8 cellular contexts compared by ENCODE assay signal in genomic region chr3:184174278-184174645, GRCh38. TPM values are rescaled to one million over a fixed set of nuclear protein-coding genes. Genes with fewer than 3 reads are reported as not detected.
DNase-seq lines count a peak whose midpoint lies in the region; ATAC-seq, FAIRE-seq and TF ChIP-seq lines count a peak whose summit lies in the region.

No MANE protein-coding gene starts in this region.

- no peaks in the 10 kb centered on the region for H3K9me3 Mint-ChIP-seq in osteocyte (ENCODE audit: unreplicated experiment)

- RAD21 ChIA-PET in GM12878 (lab: Charles Lee; ENCODE audit: unreplicated experiment): interaction anchor here (0.9 to 1.2 kb wide), 2 partner anchors 19 to 29 kb away, joined by 3 to 5 read pairs; partner anchors contain the start of gene DVL3

- H4K20me1 ChIP-seq in DND-41 (ENCODE audit: insufficient read depth, low read length) (peaks cover 7% of the 10 kb centered on the region), GM12878 (ENCODE audit: control insufficient read depth, insufficient read depth) (no peaks in the 10 kb centered on the region)

- no peak for TF ChIP-seq POLR2A in GM12878 (IDR thresholded peaks at IDR 0.05; ENCODE audit: low read depth, low read length)
- no peak for TF ChIP-seq POLR2A in ovary (IDR thresholded peaks at IDR 0.05)

- H3K79me2 ChIP-seq in DND-41 (ENCODE audit: insufficient read depth, low read length) (peaks cover 45% of the 10 kb centered on the region), GM12878 (ENCODE audit: control insufficient read depth, insufficient read depth, low read length) (peaks cover 31% of the 10 kb centered on the region)

- SMC1A ChIA-PET in GM12878 (lab: Charles Lee; ENCODE audit: uncharacterized antibody, unreplicated experiment): interaction anchor here (1.0 to 1.3 kb wide), 3 partner anchors 11 to 22 kb away, joined by 3 to 5 read pairs (median 4); partner anchors contain the start of gene ABCF3

- DNase-seq in DND-41: no peak
- DNase-seq in GM12878 (ENCODE audit: low read depth, low spot score): no peak
- DNase-seq in osteocyte (ENCODE audit: extremely low spot score, unreplicated experiment): no peak
- DNase-seq in HuH-7.5 (ENCODE audit: low spot score): no peak
- no peak for DNase-seq in NCI-H2171 treated with DMSO at 0.1 percent for 48 hours (lab: John Stamatoyannopoulos, UW)
- no peak for DNase-seq in ovary
- DNase-seq in middle frontal gyrus (ENCODE audit: extremely low spot score, low spot score): no peak

- no peaks in the 10 kb centered on the region for H3K27me3 ChIP-seq in DND-41 (ENCODE audit: insufficient read depth, low read length, poor library complexity)
- no peaks in the 10 kb centered on the region for H3K27me3 ChIP-seq in GM12878 (replicated peaks in 1 of 2; ENCODE audit: control insufficient read depth in 2 of 2, insufficient read depth in 2 of 2, low read length in 1 of 2)
- no peaks in the 10 kb centered on the region for H3K27me3 ChIP-seq in ovary

- CTCF ChIA-PET in GM12878 (lab: Yijun Ruan, JAX): interaction anchor here (1.5 to 2.3 kb wide), 2 partner anchors 53 to 279 kb away, joined by 3 to 12 read pairs; no protein-coding TSS in a partner anchor

- TF ChIP-seq CTCF in DND-41 (IDR thresholded peaks at IDR 0.05; ENCODE audit: borderline replicate concordance, extremely low read depth, low read length, poor library complexity, severe bottlenecking) (no peak), GM12878 (IDR thresholded peaks at IDR 0.05 in 2 of 3, conservative IDR thresholded peaks at IDR 0.05 in 1 of 3; ENCODE audit: control insufficient read depth in 2 of 3, extremely low read depth in 1 of 3, insufficient read depth in 1 of 3, low read depth in 3 of 3, low read length in 3 of 3) (no peak), osteocyte (IDR thresholded peaks at IDR 0.05) (no peak), ovary (IDR thresholded peaks at IDR 0.05) (no peak)

- BruUV-seq in GM12878 (replicated peaks; lab: Mats Ljungman, UMichigan): no TSS peak

- H3K4me1 ChIP-seq in DND-41 (ENCODE audit: insufficient read depth, low read length) (peaks cover 34% of the 10 kb centered on the region), GM12878 (ENCODE audit: control insufficient read depth, insufficient read depth, low read length) (peaks cover 9% of the 10 kb centered on the region), ovary (ENCODE audit: insufficient read depth) (peaks cover 7% of the 10 kb centered on the region)

- H2AFZ ChIP-seq in DND-41 (ENCODE audit: low read depth, low read length): peak overlapping the region; percentile 57
- peak overlapping the region; percentile 31 for H2AFZ ChIP-seq in GM12878 (ENCODE audit: control insufficient read depth, low read depth, low read length)

- 39% methylated on average over 2 of the region's 4 CpGs for WGBS in GM12878 (ENCODE audit: insufficient coverage, insufficient replicate concordance, low lambda C conversion rate, missing lambda C conversion rate)
- WGBS in ovary, 3 donors: 13 to 16% (median 15%) methylated on average over 4 of the region's 4 CpGs

- no peak for FAIRE-seq in GM12878 (lab: Jason Lieb, UNC)

- no peak for TF ChIP-seq RAD21 in GM12878 (IDR thresholded peaks at IDR 0.05; ENCODE audit: insufficient read depth, low read depth, low read length)

- H3K9me3 ChIP-seq in DND-41 (ENCODE audit: insufficient read depth, low read length, severe bottlenecking) (no peaks in the 10 kb centered on the region), GM12878 (replicated peaks; ENCODE audit: control insufficient read depth, insufficient read depth, low read length) (no peaks in the 10 kb centered on the region), ovary (no peaks in the 10 kb centered on the region)

- peak overlapping the region; percentile 63 for H3K4me2 ChIP-seq in DND-41 (ENCODE audit: insufficient read depth, low read length)
- peak overlapping the region; percentile 7; the same call in 1 of the 2 replicates for H3K4me2 ChIP-seq in GM12878 (ENCODE audit: control insufficient read depth, insufficient read depth)

- no peaks in the 10 kb centered on the region for H3K27me3 Mint-ChIP-seq in osteocyte (ENCODE audit: unreplicated experiment)

- TF ChIP-seq EP300 in GM12878 (IDR thresholded peaks at IDR 0.05; ENCODE audit: borderline replicate concordance in 1 of 2, control insufficient read depth in 1 of 2, low read depth in 2 of 2, low read length in 2 of 2): no peak
- TF ChIP-seq EP300 in ovary (IDR thresholded peaks at IDR 0.05): no peak

- peak overlapping the region; percentile 97 for H3K4me3 Mint-ChIP-seq in osteocyte (ENCODE audit: unreplicated experiment)

- H3K36me3 Mint-ChIP-seq in osteocyte (ENCODE audit: unreplicated experiment): peaks cover 18% of the 10 kb centered on the region

- H3K9ac ChIP-seq in DND-41 (ENCODE audit: low read depth, low read length) (peak overlapping the region; percentile 34), GM12878 (ENCODE audit: control insufficient read depth, insufficient read depth, low read length) (0 out of 2 replicates have a peak overlapping the region, but pooled peaks have one; percentile 4)

- ATAC-seq in DND-41 (ENCODE audit: insufficient read depth, low read depth) (no peak), HG03442 (IDR thresholded peaks at IDR 0.05; ENCODE audit: unreplicated experiment) (peak; percentile 1), GM12878 (no peak)

- H3K4me1 Mint-ChIP-seq in osteocyte (ENCODE audit: unreplicated experiment): peaks cover 65% of the 10 kb centered on the region

- peak overlapping the region; percentile 78 for H3K27ac Mint-ChIP-seq in osteocyte (ENCODE audit: unreplicated experiment)

- H3K36me3 ChIP-seq in DND-41 (ENCODE audit: insufficient read depth, low read length): peaks cover 56% of the 10 kb centered on the region
- H3K36me3 ChIP-seq in GM12878 (ENCODE audit: control insufficient read depth in 2 of 2, insufficient read depth in 2 of 2, low read length in 1 of 2): peaks cover 4 to 8% of the 10 kb centered on the region in 2 experiments; a peak in 3 of 4 replicates
- no peaks in the 10 kb centered on the region for H3K36me3 ChIP-seq in ovary

- H3K4me3 ChIP-seq in DND-41 (ENCODE audit: low read depth in 1 of 2, low read length in 2 of 2): peak overlapping the region in 1 of 2 experiments; percentile 47; a peak in 2 of 4 replicates
- no peak overlapping the region for H3K4me3 ChIP-seq in GM12878
- no peak overlapping the region for H3K4me3 ChIP-seq in ovary

- H3K27ac ChIP-seq in DND-41 (ENCODE audit: low read length) (peak overlapping the region; percentile 61), GM12878 (ENCODE audit: control insufficient read depth, insufficient read depth) (no peak overlapping the region), ovary (no peak overlapping the region)

- in situ Hi-C loops in GM12878 (cut with MboI): no loop called here

- POLR2A ChIA-PET in GM12878 (lab: Charles Lee): interaction anchor here (0.6 to 2.8 kb wide), 11 partner anchors 8 to 87 kb away, joined by 3 to 16 read pairs (median 5); partner anchors contain the start of genes ABCF3 and CAMK2N2

- intact Hi-C loops in GM12878 (cut with micrococcal nuclease; ENCODE audit: unreplicated experiment): loop anchor here (1.0 to 2.0 kb wide), 3 partner anchors 11 to 125 kb away; partner anchors contain the start of genes EIF2B5 and PSMD2
- intact Hi-C loops in ovary (cut with DNase I): no loop called here

RNA-seq across cellular contexts. Expression of gene AP2M1, which starts 0.4 kb away (rescaled TPM):
- 83.0 and 85.8 TPM in 2 replicates for total RNA-seq in GM12878 (2013; cell fraction: nucleolus; rRNA removed)
- total RNA-seq in GM12878 (2014; rRNA removed) (148 and 159 TPM in 2 replicates), GM12878 (2014; rRNA removed; fragmentation: Illumina TruSeq; extraction: Trizol) (110 and 115 TPM in 2 replicates), GM12878 (2021) (180 and 191 TPM in 2 replicates), osteocyte (398 and 419 TPM in 2 replicates), ovary (100 to 1,000 TPM; 107 to 281 (median 252) TPM)
- 363 TPM for polyA plus RNA-seq in GM12878 (2011; ENCODE audit: low read depth)
- polyA plus RNA-seq in GM12878 (2011; rRNA removed) (163 and 269 TPM in 2 replicates), GM12878 (2014; fragmentation: Illumina TruSeq; extraction: Trizol) (120 and 164 TPM in 2 replicates), GM12878 (2014; fragmentation: Nextera tagmentation; extraction: Ambion mirVana) (10 to 100 TPM; 65.6 to 68.9 TPM), GM12878 (2014; rRNA removed) (156 and 174 TPM in 2 replicates), GM12878 (2016; fragmentation: Nextera tagmentation; extraction: Ambion mirVana) (100 to 1,000 TPM; 340 to 356 TPM), ovary (100 to 1,000 TPM; 236 to 371 TPM)
- 161 and 196 TPM in 2 replicates for polyA plus RNA-seq in GM12878 (2011; cell fraction: cytosol; rRNA removed)
- 276 and 344 TPM in 2 replicates for polyA plus RNA-seq in GM12878 (2011; cell fraction: nucleus; rRNA removed)
- 175 and 249 TPM in 2 replicates for polyA plus RNA-seq in GM12878 (2012)
- 166 and 258 TPM in 2 replicates for polyA minus RNA-seq in GM12878 (2011; rRNA and poly(A)+ RNA removed)
- polyA minus RNA-seq in GM12878 (2011; cell fraction: cytosol; rRNA and poly(A)+ RNA removed): 45.6 and 50.7 TPM in 2 replicates
- polyA minus RNA-seq in GM12878 (2011; cell fraction: nucleus; rRNA and poly(A)+ RNA removed): 52.1 and 85.1 TPM in 2 replicates

RNA-seq across cellular contexts. Expression of gene ABCF3, which starts 11.7 kb away (rescaled TPM):
- total RNA-seq in GM12878 (2013; cell fraction: nucleolus; rRNA removed): 51.7 and 54.6 TPM in 2 replicates
- total RNA-seq in GM12878 (2014; rRNA removed): 46.6 and 49.4 TPM in 2 replicates
- 25.7 and 25.8 TPM in 2 replicates for total RNA-seq in GM12878 (2014; rRNA removed; fragmentation: Illumina TruSeq; extraction: Trizol)
- total RNA-seq in GM12878 (2021): 56.1 and 61.8 TPM in 2 replicates
- polyA plus RNA-seq in GM12878 (2011; ENCODE audit: low read depth): 21.7 TPM
- polyA plus RNA-seq in GM12878 (2011; rRNA removed): 30.8 and 44.4 TPM in 2 replicates
- 54.9 and 80.9 TPM in 2 replicates for polyA plus RNA-seq in GM12878 (2011; cell fraction: cytosol; rRNA removed)
- polyA plus RNA-seq in GM12878 (2011; cell fraction: nucleus; rRNA removed): 273 and 282 TPM in 2 replicates
- 40.9 and 45.8 TPM in 2 replicates for polyA plus RNA-seq in GM12878 (2012)
- polyA plus RNA-seq in GM12878 (2014; fragmentation: Illumina TruSeq; extraction: Trizol): 21.0 and 36.9 TPM in 2 replicates
- 1 to 10 TPM; 6.1 to 8.1 TPM for polyA plus RNA-seq in GM12878 (2014; fragmentation: Nextera tagmentation; extraction: Ambion mirVana)
- 70.6 and 81.7 TPM in 2 replicates for polyA plus RNA-seq in GM12878 (2014; rRNA removed)
- 10 to 100 TPM; 66.8 to 71.3 TPM for polyA plus RNA-seq in GM12878 (2016; fragmentation: Nextera tagmentation; extraction: Ambion mirVana)
- polyA minus RNA-seq in GM12878 (2011; rRNA and poly(A)+ RNA removed): 53.6 and 96.3 TPM in 2 replicates
- 22.8 and 23.0 TPM in 2 replicates for polyA minus RNA-seq in GM12878 (2011; cell fraction: cytosol; rRNA and poly(A)+ RNA removed)
- 96.4 and 138 TPM in 2 replicates for polyA minus RNA-seq in GM12878 (2011; cell fraction: nucleus; rRNA and poly(A)+ RNA removed)
- total RNA-seq in osteocyte: 60.5 and 69.5 TPM in 2 replicates
- total RNA-seq in ovary: 10 to 100 TPM; 56.6 to 82.0 (median 61.7) TPM
- polyA plus RNA-seq in ovary: 10 to 100 TPM; 30.2 to 42.8 TPM

RNA-seq across cellular contexts. Expression of gene DVL3, which starts 19.1 kb away (rescaled TPM):
- 59.5 and 59.7 TPM in 2 replicates for total RNA-seq in GM12878 (2013; cell fraction: nucleolus; rRNA removed)
- total RNA-seq in GM12878 (2014; rRNA removed) (15.6 and 19.4 TPM in 2 replicates), GM12878 (2014; rRNA removed; fragmentation: Illumina TruSeq; extraction: Trizol) (8.1 and 9.1 TPM in 2 replicates), GM12878 (2021) (34.3 and 39.7 TPM in 2 replicates), osteocyte (110 and 121 TPM in 2 replicates), ovary (10 to 100 TPM; 30.2 to 93.8 (median 74.8) TPM)
- 9.2 TPM for polyA plus RNA-seq in GM12878 (2011; ENCODE audit: low read depth)
- polyA plus RNA-seq in GM12878 (2011; rRNA removed) (18.7 and 25.9 TPM in 2 replicates), GM12878 (2014; fragmentation: Illumina TruSeq; extraction: Trizol) (13.8 and 19.1 TPM in 2 replicates), GM12878 (2014; fragmentation: Nextera tagmentation; extraction: Ambion mirVana) (1 to 10 TPM; 2.2 to 2.4 TPM), GM12878 (2014; rRNA removed) (33.0 and 34.0 TPM in 2 replicates), GM12878 (2016; fragmentation: Nextera tagmentation; extraction: Ambion mirVana) (1 to 10 TPM; 6.8 to 9.8 TPM), ovary (10 to 100 TPM; 40.8 to 48.1 TPM)
- polyA plus RNA-seq in GM12878 (2011; cell fraction: cytosol; rRNA removed): 27.4 and 32.2 TPM in 2 replicates
- 109 and 150 TPM in 2 replicates for polyA plus RNA-seq in GM12878 (2011; cell fraction: nucleus; rRNA removed)
- 20.8 and 21.5 TPM in 2 replicates for polyA plus RNA-seq in GM12878 (2012)
- polyA minus RNA-seq in GM12878 (2011; rRNA and poly(A)+ RNA removed): 27.9 and 30.6 TPM in 2 replicates
- polyA minus RNA-seq in GM12878 (2011; cell fraction: cytosol; rRNA and poly(A)+ RNA removed): 17.6 and 22.2 TPM in 2 replicates
- polyA minus RNA-seq in GM12878 (2011; cell fraction: nucleus; rRNA and poly(A)+ RNA removed): 23.1 and 41.1 TPM in 2 replicates

RNA-seq across cellular contexts. Expression of gene EIF2B5, which starts 39.1 kb away (rescaled TPM):
- total RNA-seq in GM12878 (2013; cell fraction: nucleolus; rRNA removed): 132 and 135 TPM in 2 replicates
- total RNA-seq in GM12878 (2014; rRNA removed) (50.9 and 53.9 TPM in 2 replicates), GM12878 (2014; rRNA removed; fragmentation: Illumina TruSeq; extraction: Trizol) (46.1 and 50.4 TPM in 2 replicates), GM12878 (2021) (44.9 and 50.7 TPM in 2 replicates), osteocyte (30.3 and 30.4 TPM in 2 replicates), ovary (10 to 100 TPM; 18.6 to 31.9 (median 28.7) TPM)
- 31.4 TPM for polyA plus RNA-seq in GM12878 (2011; ENCODE audit: low read depth)
- polyA plus RNA-seq in GM12878 (2011; rRNA removed) (49.7 and 58.5 TPM in 2 replicates), GM12878 (2014; fragmentation: Illumina TruSeq; extraction: Trizol) (53.5 and 55.9 TPM in 2 replicates), GM12878 (2014; fragmentation: Nextera tagmentation; extraction: Ambion mirVana) (10 to 100 TPM; 13.7 to 23.6 TPM), GM12878 (2014; rRNA removed) (65.1 and 72.4 TPM in 2 replicates), GM12878 (2016; fragmentation: Nextera tagmentation; extraction: Ambion mirVana) (10 to 100 TPM; 79.2 to 82.7 TPM), ovary (10 to 100 TPM; 26.2 to 42.4 TPM)
- polyA plus RNA-seq in GM12878 (2011; cell fraction: cytosol; rRNA removed): 55.7 and 63.4 TPM in 2 replicates
- polyA plus RNA-seq in GM12878 (2011; cell fraction: nucleus; rRNA removed): 145 and 159 TPM in 2 replicates
- polyA plus RNA-seq in GM12878 (2012): 33.0 and 34.6 TPM in 2 replicates
- 72.0 and 84.9 TPM in 2 replicates for polyA minus RNA-seq in GM12878 (2011; rRNA and poly(A)+ RNA removed)
- 13.2 and 18.6 TPM in 2 replicates for polyA minus RNA-seq in GM12878 (2011; cell fraction: cytosol; rRNA and poly(A)+ RNA removed)
- 60.4 and 91.0 TPM in 2 replicates for polyA minus RNA-seq in GM12878 (2011; cell fraction: nucleus; rRNA and poly(A)+ RNA removed)

RNA-seq across cellular contexts. Expression of gene VWA5B2, which starts 55.1 kb away (rescaled TPM):
- total RNA-seq in GM12878 (2013; cell fraction: nucleolus; rRNA removed): not detected in 2 replicates
- total RNA-seq in GM12878 (2014; rRNA removed): not detected in 2 replicates
- total RNA-seq in GM12878 (2014; rRNA removed; fragmentation: Illumina TruSeq; extraction: Trizol): not detected in 2 replicates
- not detected in 2 replicates for total RNA-seq in GM12878 (2021)
- polyA plus RNA-seq in GM12878 (2011; ENCODE audit: low read depth): not detected
- polyA plus RNA-seq in GM12878 (2011; rRNA removed): 0.03 TPM in 1 of 2 replicates, not detected in the other
- 0.03 TPM in 1 of 2 replicates, not detected in the other for polyA plus RNA-seq in GM12878 (2011; cell fraction: cytosol; rRNA removed)
- 0.64 and 1.1 TPM in 2 replicates for polyA plus RNA-seq in GM12878 (2011; cell fraction: nucleus; rRNA removed)
- 0.08 TPM in 1 of 2 replicates, not detected in the other for polyA plus RNA-seq in GM12878 (2012)
- not detected in 2 replicates for polyA plus RNA-seq in GM12878 (2014; fragmentation: Illumina TruSeq; extraction: Trizol)
- polyA plus RNA-seq in GM12878 (2014; fragmentation: Nextera tagmentation; extraction: Ambion mirVana): not detected
- polyA plus RNA-seq in GM12878 (2014; rRNA removed): not detected in 2 replicates
- under 1 TPM in 1 of 2 experiments, not detected in 1; 0.09 TPM for polyA plus RNA-seq in GM12878 (2016; fragmentation: Nextera tagmentation; extraction: Ambion mirVana)
- not detected in 2 replicates for polyA minus RNA-seq in GM12878 (2011; rRNA and poly(A)+ RNA removed)
- not detected in 2 replicates for polyA minus RNA-seq in GM12878 (2011; cell fraction: cytosol; rRNA and poly(A)+ RNA removed)
- polyA minus RNA-seq in GM12878 (2011; cell fraction: nucleus; rRNA and poly(A)+ RNA removed): 0.38 TPM in 1 of 2 replicates, not detected in the other
- total RNA-seq in osteocyte: 0.11 TPM in 1 of 2 replicates, not detected in the other
- total RNA-seq in ovary: 1 to 10 TPM in 1 of 7 donors, under 1 TPM in 5, not detected in 1; 0.24 to 5.9 (median 0.64) TPM
- under 1 TPM; 0.15 to 0.36 TPM for polyA plus RNA-seq in ovary
